Comparison of ENCODE assay signal across 17 cellular contexts in genomic region chr4:77209012-77209411, GRCh38. TPM values are rescaled to one million over a fixed set of nuclear protein-coding genes. Genes with fewer than 3 reads are reported as not detected.
A peak's percentile ranks its signal among the peaks of the same experiment; 100 is the strongest.
DNase-seq lines count a peak whose midpoint lies in the region; ATAC-seq and TF ChIP-seq lines count a peak whose summit lies in the region.
"Had no signal": no experiment of that assay in that cellular context is flagged by ENCODE, and none has a peak within 500 bp of the region (broad histone marks: within the 10 kb centered on the region; RNA-seq: fewer than 3 reads in every experiment).

No MANE protein-coding gene starts in this region.

- 0 out of 2 replicates have a peak overlapping the region, but pooled peaks have one; percentile 12 for H3K4me2 ChIP-seq in GM23338
- H3K4me2 ChIP-seq: A549; BLaER1 treated with 17β-estradiol and CSF1 and Interleukin-3, amounts not matched to agents 10 nM and 100 nM had no signal

- no peaks in the 10 kb centered on the region for H3K27me3 ChIP-seq in GM23338 (ENCODE audit: insufficient read depth)
- no peaks in the 10 kb centered on the region for H3K27me3 ChIP-seq in left lung
- H3K27me3 ChIP-seq in upper lobe of right lung = no peaks in the 10 kb centered on the region
- H3K27me3 ChIP-seq: BLaER1 treated with 17β-estradiol and CSF1 and Interleukin-3, amounts not matched to agents 10 nM and 100 nM had no signal

- peak overlapping the region; percentile 59; the same call in 1 of the 2 replicates for H2AFZ ChIP-seq in GM23338

- no peak overlapping the region for H3K27ac Mint-ChIP-seq in GM23338
- H3K27ac Mint-ChIP-seq: B cell; CD4-positive, alpha-beta T cell; CD8-positive, alpha-beta T cell had no signal

- no peak overlapping the region for H3K4me3 Mint-ChIP-seq in GM23338
- H3K4me3 Mint-ChIP-seq: B cell; CD4-positive, alpha-beta T cell; CD8-positive, alpha-beta T cell had no signal

- DNase-seq in GM23338 (ENCODE audit: low spot score) (no peak), left lung (no peak), upper lobe of right lung (no peak), HCEC 1CT (no peak)
- DNase-seq: AML-193; Caco-2; Calu3; CD4-positive, alpha-beta T cell; CD8-positive, alpha-beta T cell; DMS79 treated with DMSO at 0.1 percent for 48 hours; GF-D8 had no signal

- H3F3A ChIP-seq in GM23338 (replicated peaks; ENCODE audit: low read depth) = no peaks in the 10 kb centered on the region

- H3K9me3 ChIP-seq in left lung (no peaks in the 10 kb centered on the region), upper lobe of right lung (no peaks in the 10 kb centered on the region)
- H3K9me3 ChIP-seq: A549; BLaER1 treated with 17β-estradiol and CSF1 and Interleukin-3, amounts not matched to agents 10 nM and 100 nM; Caco-2 had no signal

- H3K4me1 Mint-ChIP-seq in GM23338 = peaks cover 11% of the 10 kb centered on the region
- H3K4me1 Mint-ChIP-seq: B cell had no signal

- peaks cover 6% of the 10 kb centered on the region for H3K4me1 ChIP-seq in GM23338 (ENCODE audit: insufficient read depth)
- no peaks in the 10 kb centered on the region for H3K4me1 ChIP-seq in left lung
- H3K4me1 ChIP-seq in upper lobe of right lung = no peaks in the 10 kb centered on the region
- H3K4me1 ChIP-seq: A549; BLaER1 treated with 17β-estradiol and CSF1 and Interleukin-3, amounts not matched to agents 10 nM and 100 nM; Caco-2 had no signal

- no peak overlapping the region for H3K4me3 ChIP-seq in GM23338
- no peak overlapping the region for H3K4me3 ChIP-seq in left lung
- H3K4me3 ChIP-seq in upper lobe of right lung = no peak overlapping the region
- H3K4me3 ChIP-seq: A549; BLaER1 treated with 17β-estradiol and CSF1 and Interleukin-3, amounts not matched to agents 10 nM and 100 nM had no signal

- H3K27ac ChIP-seq in GM23338 (ENCODE audit: low read depth) (no peak overlapping the region), left lung (no peak overlapping the region), upper lobe of right lung (no peak overlapping the region)
- H3K27ac ChIP-seq: 22Rv1; A549; BLaER1 treated with 17β-estradiol and CSF1 and Interleukin-3, amounts not matched to agents 10 nM and 100 nM; C4-2B had no signal

- ATAC-seq in GM23338 = no peak
- peak; percentile 87 for ATAC-seq in left lung
- ATAC-seq in upper lobe of right lung = peak; percentile 62
- no peak for ATAC-seq in HG02870 (IDR thresholded peaks at IDR 0.05; ENCODE audit: unreplicated experiment)
- ATAC-seq: A549; CD8-positive, alpha-beta T cell had no signal

- H4K20me1 ChIP-seq in GM23338 (replicated peaks; ENCODE audit: insufficient read depth) = no peaks in the 10 kb centered on the region
- H4K20me1 ChIP-seq: BLaER1 treated with 17β-estradiol and CSF1 and Interleukin-3, amounts not matched to agents 10 nM and 100 nM had no signal

- H3K9me3 Mint-ChIP-seq in GM23338 = no peaks in the 10 kb centered on the region
- H3K9me3 Mint-ChIP-seq: CD4-positive, alpha-beta T cell; CD8-positive, alpha-beta T cell had no signal

- no peaks in the 10 kb centered on the region for H3K79me2 ChIP-seq in GM23338 (replicated peaks; ENCODE audit: insufficient read depth)

- intact Hi-C loops in left lung (cut with DNase I) = loop anchor here in 1 of 2 donors (10.0 kb wide), 1 partner anchor 114 kb away; no protein-coding TSS in a partner anchor
- intact Hi-C loops in upper lobe of right lung (cut with DNase I) = no loop called here

- H3K36me3 ChIP-seq in GM23338 (ENCODE audit: insufficient read depth) (no peaks in the 10 kb centered on the region), left lung (no peaks in the 10 kb centered on the region), upper lobe of right lung (no peaks in the 10 kb centered on the region)
- H3K36me3 ChIP-seq: BLaER1 treated with 17β-estradiol and CSF1 and Interleukin-3, amounts not matched to agents 10 nM and 100 nM had no signal

- no peaks in the 10 kb centered on the region for H3K36me3 Mint-ChIP-seq in GM23338 (ENCODE audit: low read depth)
- H3K36me3 Mint-ChIP-seq: CD8-positive, alpha-beta T cell had no signal

- H3K9me2 ChIP-seq in GM23338 (ENCODE audit: insufficient read depth) = peaks cover 20% of the 10 kb centered on the region; the same call in 1 of the 2 replicates

- no peaks in the 10 kb centered on the region for H3K27me3 Mint-ChIP-seq in GM23338 (ENCODE audit: insufficient read depth, low read depth, poor library complexity)
- H3K27me3 Mint-ChIP-seq: B cell; CD4-positive, alpha-beta T cell had no signal

- TF ChIP-seq CTCF in GM23338 (conservative IDR thresholded peaks at IDR 0.05; ENCODE audit: low read depth in 2 of 2) (no peak), left lung (IDR thresholded peaks at IDR 0.05) (no peak), upper lobe of right lung (IDR thresholded peaks at IDR 0.05) (no peak)

TF ChIP-seq in GM23338, 12 proteins besides CTCF, POLR2A, EP300 and RAD21 (continues in another document):
- TF ChIP-seq ZNF114 (CRISPR knock-in tag; IDR thresholded peaks at IDR 0.05) = no peak
- TF ChIP-seq ZNF331 (CRISPR knock-in tag; IDR thresholded peaks at IDR 0.05; ENCODE audit: low read depth) = no peak
- no peak for TF ChIP-seq ETS1 (IDR thresholded peaks at IDR 0.05)
- TF ChIP-seq, protein P1, sequence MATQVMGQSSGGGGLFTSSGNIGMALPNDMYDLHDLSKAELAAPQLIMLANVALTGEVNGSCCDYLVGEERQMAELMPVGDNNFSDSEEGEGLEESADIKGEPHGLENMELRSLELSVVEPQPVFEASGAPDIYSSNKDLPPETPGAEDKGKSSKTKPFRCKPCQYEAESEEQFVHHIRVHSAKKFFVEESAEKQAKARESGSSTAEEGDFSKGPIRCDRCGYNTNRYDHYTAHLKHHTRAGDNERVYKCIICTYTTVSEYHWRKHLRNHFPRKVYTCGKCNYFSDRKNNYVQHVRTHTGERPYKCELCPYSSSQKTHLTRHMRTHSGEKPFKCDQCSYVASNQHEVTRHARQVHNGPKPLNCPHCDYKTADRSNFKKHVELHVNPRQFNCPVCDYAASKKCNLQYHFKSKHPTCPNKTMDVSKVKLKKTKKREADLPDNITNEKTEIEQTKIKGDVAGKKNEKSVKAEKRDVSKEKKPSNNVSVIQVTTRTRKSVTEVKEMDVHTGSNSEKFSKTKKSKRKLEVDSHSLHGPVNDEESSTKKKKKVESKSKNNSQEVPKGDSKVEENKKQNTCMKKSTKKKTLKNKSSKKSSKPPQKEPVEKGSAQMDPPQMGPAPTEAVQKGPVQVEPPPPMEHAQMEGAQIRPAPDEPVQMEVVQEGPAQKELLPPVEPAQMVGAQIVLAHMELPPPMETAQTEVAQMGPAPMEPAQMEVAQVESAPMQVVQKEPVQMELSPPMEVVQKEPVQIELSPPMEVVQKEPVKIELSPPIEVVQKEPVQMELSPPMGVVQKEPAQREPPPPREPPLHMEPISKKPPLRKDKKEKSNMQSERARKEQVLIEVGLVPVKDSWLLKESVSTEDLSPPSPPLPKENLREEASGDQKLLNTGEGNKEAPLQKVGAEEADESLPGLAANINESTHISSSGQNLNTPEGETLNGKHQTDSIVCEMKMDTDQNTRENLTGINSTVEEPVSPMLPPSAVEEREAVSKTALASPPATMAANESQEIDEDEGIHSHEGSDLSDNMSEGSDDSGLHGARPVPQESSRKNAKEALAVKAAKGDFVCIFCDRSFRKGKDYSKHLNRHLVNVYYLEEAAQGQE (IDR thresholded peaks at IDR 0.05; ENCODE audit: unreplicated experiment) = no peak
- TF ChIP-seq CREB1 (CRISPR knock-in tag; IDR thresholded peaks at IDR 0.05; ENCODE audit: low read depth) = no peak
- no peak for TF ChIP-seq EZH2 (IDR thresholded peaks at IDR 0.05; ENCODE audit: low read depth, unreplicated experiment)
- no peak for TF ChIP-seq STAT1 (IDR thresholded peaks at IDR 0.05; ENCODE audit: unreplicated experiment)
- TF ChIP-seq JUNB (IDR thresholded peaks at IDR 0.05; ENCODE audit: unreplicated experiment) = no peak
- no peak for TF ChIP-seq EZH2phosphoT487 (IDR thresholded peaks at IDR 0.05; ENCODE audit: unreplicated experiment)
- no peak for TF ChIP-seq NANOG (IDR thresholded peaks at IDR 0.05; ENCODE audit: borderline replicate concordance)

RNA-seq across cellular contexts. Expression of gene CCNG2, which starts 52.0 kb away (rescaled TPM):
- 14.2 and 16.5 TPM in 2 replicates for total RNA-seq in GM23338 (2014; rRNA removed; shearing (Covaris generic))
- polyA plus RNA-seq in GM23338 (2016; fragmentation: Nextera tagmentation; extraction: Ambion mirVana) = 5.4 and 7.1 TPM in 2 replicates
- total RNA-seq in left lung (10 to 100 TPM; 31.6 to 45.4 TPM), upper lobe of right lung (41.3 TPM)

Comparison
In these comparisons a context has a peak if more than half of its experiments do, and no peak if none do; other contexts are left out.
1. ATAC-seq: peak in left lung (single experiment) and upper lobe of right lung (single experiment); none in GM23338 (single experiment) and HG02870 (single experiment).